Comparison of ENCODE assay signal across 10 cellular contexts in the genomic region with DNA sequence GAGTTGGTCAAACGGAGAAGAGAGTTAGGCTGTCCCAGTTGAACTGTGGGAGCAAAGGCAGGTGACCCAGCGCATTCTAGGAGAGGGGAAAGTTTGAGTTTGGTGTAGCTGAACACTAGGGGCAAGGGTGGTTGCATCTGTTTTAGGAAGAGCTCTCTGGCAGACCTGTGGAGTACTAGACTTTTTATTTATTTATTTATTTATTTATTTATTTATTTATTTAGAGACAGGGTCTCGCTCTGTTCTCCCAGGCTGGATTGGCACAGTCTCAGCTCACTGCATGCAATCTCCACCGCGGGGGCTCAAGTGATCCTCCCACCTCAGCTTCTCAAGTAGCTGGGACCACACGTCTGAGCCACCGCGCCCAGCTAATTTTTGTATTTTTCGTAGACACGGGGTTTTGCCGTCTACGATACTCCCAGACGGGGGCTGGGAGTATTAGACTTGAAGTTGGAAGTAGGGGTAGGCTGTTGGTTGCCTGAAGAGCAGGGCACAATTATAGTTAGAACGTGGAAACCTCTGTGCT. TPM values are rescaled to one million over a fixed set of nuclear protein-coding genes. Genes with fewer than 3 reads are reported as not detected.
DNase-seq lines count a peak whose midpoint lies in the region; ATAC-seq, FAIRE-seq and TF ChIP-seq lines count a peak whose summit lies in the region.
"Had no signal": no experiment of that assay in that cellular context is flagged by ENCODE, and none has a peak within 500 bp of the region (broad histone marks: within the 10 kb centered on the region; RNA-seq: fewer than 3 reads in every experiment).

No MANE protein-coding gene starts in this region.

- peak overlapping the region; percentile 89 for H3K4me2 ChIP-seq in astrocyte (ENCODE audit: low read length)

- H3K9ac ChIP-seq in astrocyte (ENCODE audit: low read length): no peak overlapping the region

- H3K27me3 ChIP-seq in heart right ventricle (no peaks in the 10 kb centered on the region), astrocyte (ENCODE audit: insufficient read depth, low read length) (no peaks in the 10 kb centered on the region), vagina (no peaks in the 10 kb centered on the region)
- H3K27me3 ChIP-seq: cardiac muscle cell had no signal

- H3K27ac ChIP-seq in heart right ventricle: peak overlapping the region in 9 of 10 donors; percentile 82 to 95 (median 89)
- no peak overlapping the region for H3K27ac ChIP-seq in astrocyte (ENCODE audit: low read depth, low read length)
- H3K27ac ChIP-seq in vagina: peak overlapping the region; percentile 93

- no peaks in the 10 kb centered on the region for H3K9me3 Mint-ChIP-seq in astrocyte (ENCODE audit: unreplicated experiment)
- H3K9me3 Mint-ChIP-seq in natural killer cell: no peaks in the 10 kb centered on the region

- H3K79me2 ChIP-seq in astrocyte (ENCODE audit: insufficient read depth, low read length): peaks cover 21% of the 10 kb centered on the region

- H3K4me1 Mint-ChIP-seq in astrocyte (ENCODE audit: low read depth, unreplicated experiment): peaks cover 7% of the 10 kb centered on the region
- H3K4me1 Mint-ChIP-seq in natural killer cell: peaks cover 14 to 30% of the 10 kb centered on the region in 2 donors

- H3K27me3 Mint-ChIP-seq in astrocyte (ENCODE audit: low read depth, unreplicated experiment) (no peaks in the 10 kb centered on the region), natural killer cell (ENCODE audit: low read depth in 2 of 2) (no peaks in the 10 kb centered on the region)

- TF ChIP-seq CTCF in heart right ventricle (IDR thresholded peaks at IDR 0.05) (no peak), astrocyte (IDR thresholded peaks at IDR 0.05; ENCODE audit: insufficient read depth, low read depth, low read length) (no peak), natural killer cell (IDR thresholded peaks at IDR 0.05) (no peak), vagina (IDR thresholded peaks at IDR 0.05) (no peak)

- intact Hi-C loops in heart right ventricle (cut with DNase I): loop anchor here in 4 of 10 donors (5.0 kb wide), 3 partner anchors 43 to 58 kb away; no protein-coding TSS in a partner anchor
- intact Hi-C loops in left cardiac atrium (cut with DNase I): loop anchor here in 1 of 2 donors (2.0 to 10.0 kb wide), 2 partner anchors 55 to 59 kb away; no protein-coding TSS in a partner anchor
- intact Hi-C loops in natural killer cell (cut with micrococcal nuclease): no loop called here
- intact Hi-C loops in vagina (cut with DNase I): no loop called here

- ATAC-seq in heart right ventricle (no peak), left cardiac atrium (no peak), natural killer cell (no peak)

- H3K9me3 ChIP-seq in heart right ventricle (no peaks in the 10 kb centered on the region), astrocyte (ENCODE audit: insufficient read depth, low read depth, low read length) (no peaks in the 10 kb centered on the region), vagina (no peaks in the 10 kb centered on the region)

- peaks cover 7% of the 10 kb centered on the region for H4K20me1 ChIP-seq in astrocyte (ENCODE audit: insufficient read depth, low read length)

- no peak for TF ChIP-seq POLR2A in vagina (IDR thresholded peaks at IDR 0.05)

- no peak for FAIRE-seq in astrocyte (lab: Jason Lieb, UNC)
- FAIRE-seq: TTC549 had no signal

- peaks cover 0 to 75% (median 32%) of the 10 kb centered on the region in 9 donors for H3K4me1 ChIP-seq in heart right ventricle
- peaks cover 12% of the 10 kb centered on the region for H3K4me1 ChIP-seq in astrocyte (ENCODE audit: insufficient read depth, low read length)
- H3K4me1 ChIP-seq in vagina: peaks cover 24% of the 10 kb centered on the region

- H3K36me3 Mint-ChIP-seq in astrocyte (ENCODE audit: low read depth, unreplicated experiment) (no peaks in the 10 kb centered on the region), natural killer cell (no peaks in the 10 kb centered on the region)

- no peak overlapping the region for H3K4me3 ChIP-seq in heart right ventricle
- peak overlapping the region; percentile 88 for H3K4me3 ChIP-seq in astrocyte (ENCODE audit: insufficient read depth, low read depth, low read length)
- no peak overlapping the region for H3K4me3 ChIP-seq in vagina
- H3K4me3 ChIP-seq: cardiac muscle cell had no signal

- WGBS in heart right ventricle, 2 donors: 91 to 94% methylated on average over 14 of the region's 14 CpGs

- H3K4me3 Mint-ChIP-seq in astrocyte (ENCODE audit: unreplicated experiment) (peak overlapping the region; percentile 71), natural killer cell (peak overlapping the region; percentile 75)

- H3K27ac Mint-ChIP-seq in astrocyte (ENCODE audit: unreplicated experiment) (no peak overlapping the region), natural killer cell (peak overlapping the region; percentile 25 to 44)

- H3K36me3 ChIP-seq in heart right ventricle (no peaks in the 10 kb centered on the region), astrocyte (ENCODE audit: insufficient read depth, low read length) (no peaks in the 10 kb centered on the region), vagina (no peaks in the 10 kb centered on the region)
- H3K36me3 ChIP-seq: cardiac muscle cell had no signal

- peak overlapping the region; percentile 92 for H2AFZ ChIP-seq in astrocyte (ENCODE audit: low read depth, low read length)

- no peak for DNase-seq in heart right ventricle
- no peak for DNase-seq in left cardiac atrium
- no peak for DNase-seq in astrocyte (ENCODE audit: low read depth)
- DNase-seq in natural killer cell: no peak
- DNase-seq in vagina (ENCODE audit: extremely low spot score in 2 of 2): no peak
- no peak for DNase-seq in EL
- DNase-seq in activated CD4-positive, alpha-beta T cell treated with anti-CD3 and anti-CD28 coated beads for 48 hours: no peak
- DNase-seq in cerebellar cortex (ENCODE audit: low spot score): no peak

RNA-seq across cellular contexts. Expression of gene ACER3, which starts 0.9 kb away (rescaled TPM):
- total RNA-seq in heart right ventricle (10 to 100 TPM in 5 of 10 donors, 1 to 10 TPM in 5; 8.9 to 14.8 (median 10.6) TPM), left cardiac atrium (10 to 100 TPM; 12.5 to 18.1 TPM), astrocyte (14.9 and 17.3 TPM in 2 replicates), natural killer cell (10 to 100 TPM; 12.1 to 14.8 (median 13.6) TPM), vagina (16.2 TPM)
- 1 to 10 TPM; 2.9 to 4.2 TPM for polyA plus RNA-seq in heart right ventricle
